8 cellular contexts compared by ENCODE assay signal in the genomic region with DNA sequence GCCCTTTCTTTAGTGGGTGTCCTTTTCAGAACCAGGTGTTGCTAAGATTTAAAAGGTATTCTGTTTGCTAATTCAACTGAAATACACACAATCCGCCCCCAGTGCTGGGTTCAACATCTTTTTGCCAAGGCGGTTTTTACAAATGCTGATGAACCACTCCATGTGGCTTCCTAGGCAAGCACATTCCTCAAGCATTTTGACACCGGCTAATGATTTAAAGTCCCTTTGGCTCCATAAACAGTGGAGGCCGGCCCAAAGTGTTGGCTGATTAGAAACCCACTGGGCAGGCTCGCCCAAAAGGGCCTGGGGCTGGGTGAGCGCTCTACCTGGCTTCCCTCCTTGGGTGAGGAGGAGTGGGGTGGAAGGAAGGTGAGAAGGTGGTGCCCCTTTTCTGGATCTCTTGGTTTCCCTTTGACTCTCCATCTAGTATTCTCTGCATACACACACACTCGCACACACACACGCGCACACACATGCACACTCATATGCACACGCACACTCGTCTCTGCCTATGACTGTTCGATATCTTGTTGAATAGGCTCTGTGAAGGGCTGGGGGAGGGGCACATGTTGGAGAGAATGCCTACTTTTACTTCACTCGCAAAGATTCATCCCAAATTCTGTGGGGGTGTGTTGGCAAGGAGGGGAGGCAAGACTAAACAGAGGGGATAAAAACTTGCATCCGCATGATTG.
DNase-seq lines count a peak whose midpoint lies in the region; ATAC-seq and TF ChIP-seq lines count a peak whose summit lies in the region.

No MANE protein-coding gene starts in this region.

- CTCF ChIA-PET in MCF 10A (lab: Yijun Ruan, JAX) = interaction anchor here (0.6 to 1.1 kb wide), 9 partner anchors 8 to 241 kb away, joined by 3 to 4 read pairs (median 3); no protein-coding TSS in a partner anchor

- peak in 1 of 2 donors; percentile 20 for ATAC-seq in activated T-cell treated with anti-CD3 and anti-CD28 coated beads, Interleukin-2, amount 50 U/mL, for 4 hours
- ATAC-seq in lower lobe of right lung (peak; percentile 12 to 25), GM21786 (IDR thresholded peaks at IDR 0.05; ENCODE audit: unreplicated experiment) (no peak)

- H3K27ac Mint-ChIP-seq in MCF 10A (ENCODE audit: low read depth, unreplicated experiment) (peak overlapping the region; percentile 83), type B pancreatic cell (peak overlapping the region; percentile 24)

- no peaks in the 10 kb centered on the region for H3K36me3 Mint-ChIP-seq in activated T-cell treated with anti-CD3 and anti-CD28 coated beads, Interleukin-2, amount 50 U/mL, for 4 hours (ENCODE audit: insufficient read depth)
- H3K36me3 Mint-ChIP-seq in MCF 10A (ENCODE audit: insufficient read depth, unreplicated experiment) = no peaks in the 10 kb centered on the region
- H3K36me3 Mint-ChIP-seq in type B pancreatic cell = no peaks in the 10 kb centered on the region

- peak overlapping the region; percentile 72 for H3K4me3 Mint-ChIP-seq in activated T-cell treated with anti-CD3 and anti-CD28 coated beads, Interleukin-2, amount 50 U/mL, for 4 hours
- H3K4me3 Mint-ChIP-seq in MCF 10A (ENCODE audit: unreplicated experiment) (peak overlapping the region; percentile 62), type B pancreatic cell (peak overlapping the region; percentile 90)

- H3K36me3 ChIP-seq in lower lobe of right lung = no peaks in the 10 kb centered on the region

- no peaks in the 10 kb centered on the region for H3K9me3 Mint-ChIP-seq in activated T-cell treated with anti-CD3 and anti-CD28 coated beads, Interleukin-2, amount 50 U/mL, for 4 hours
- no peaks in the 10 kb centered on the region for H3K9me3 Mint-ChIP-seq in MCF 10A (ENCODE audit: unreplicated experiment)
- H3K9me3 Mint-ChIP-seq in type B pancreatic cell = no peaks in the 10 kb centered on the region

- H3K4me1 Mint-ChIP-seq in activated T-cell treated with anti-CD3 and anti-CD28 coated beads, Interleukin-2, amount 50 U/mL, for 4 hours (ENCODE audit: low read depth) = peaks cover 11% of the 10 kb centered on the region
- peaks cover 18% of the 10 kb centered on the region for H3K4me1 Mint-ChIP-seq in MCF 10A (ENCODE audit: insufficient read depth, unreplicated experiment)
- H3K4me1 Mint-ChIP-seq in type B pancreatic cell (ENCODE audit: unreplicated experiment) = peaks cover 16% of the 10 kb centered on the region

- H3K27ac ChIP-seq in lower lobe of right lung = peak overlapping the region; percentile 37

- H3K9me3 ChIP-seq in lower lobe of right lung = no peaks in the 10 kb centered on the region

- peak overlapping the region; percentile 55 for H3K4me3 ChIP-seq in lower lobe of right lung

- H3K27me3 ChIP-seq in lower lobe of right lung (ENCODE audit: low read depth) = no peaks in the 10 kb centered on the region

- no TSS peak for BruUV-seq in MCF 10A (replicated peaks; lab: Mats Ljungman, UMichigan)

- H3K4me1 ChIP-seq in lower lobe of right lung = peaks cover 16% of the 10 kb centered on the region

- no peaks in the 10 kb centered on the region for H3K27me3 Mint-ChIP-seq in activated T-cell treated with anti-CD3 and anti-CD28 coated beads, Interleukin-2, amount 50 U/mL, for 4 hours (ENCODE audit: low read depth)
- H3K27me3 Mint-ChIP-seq in MCF 10A (ENCODE audit: insufficient read depth, unreplicated experiment) = no peaks in the 10 kb centered on the region
- H3K27me3 Mint-ChIP-seq in type B pancreatic cell = peaks cover 5% of the 10 kb centered on the region

- no peak for DNase-seq in activated T-cell treated with anti-CD3 and anti-CD28 coated beads, Interleukin-2, amount 50 U/mL, for 4 hours
- no peak for DNase-seq in activated T-cell treated with anti-CD3 and anti-CD28 coated beads, Interleukin-2, amount 50 U/mL, for 1 hour
- DNase-seq in MCF 10A (ENCODE audit: unreplicated experiment) (peak; percentile 8), lower lobe of right lung (no peak), type B pancreatic cell (ENCODE audit: extremely low spot score, unreplicated experiment) (no peak), NCI-H1694 (lab: John Stamatoyannopoulos, UW) (no peak)
- no peak for DNase-seq in effector CD4-positive, alpha-beta T cell

- intact Hi-C loops in MCF 10A (cut with micrococcal nuclease) = loop anchor here (1.0 to 2.0 kb wide), 8 partner anchors 54 to 292 kb away; no protein-coding TSS in a partner anchor
- intact Hi-C loops in lower lobe of right lung (cut with DNase I) = no loop called here

- POLR2A ChIA-PET in MCF 10A (lab: Yijun Ruan, JAX) = interaction anchor here (0.7 to 2.7 kb wide), 8 partner anchors 50 to 223 kb away, joined by 3 to 16 read pairs (median 4); no protein-coding TSS in a partner anchor

- TF ChIP-seq CTCF in MCF 10A (IDR thresholded peaks at IDR 0.05; ENCODE audit: unreplicated experiment) = no peak
- no peak for TF ChIP-seq CTCF in lower lobe of right lung (IDR thresholded peaks at IDR 0.05)
- no peak for TF ChIP-seq CTCF in type B pancreatic cell (conservative IDR thresholded peaks at IDR 0.05)
